ENCODE assay signal across 1 cellular context in the genomic region with DNA sequence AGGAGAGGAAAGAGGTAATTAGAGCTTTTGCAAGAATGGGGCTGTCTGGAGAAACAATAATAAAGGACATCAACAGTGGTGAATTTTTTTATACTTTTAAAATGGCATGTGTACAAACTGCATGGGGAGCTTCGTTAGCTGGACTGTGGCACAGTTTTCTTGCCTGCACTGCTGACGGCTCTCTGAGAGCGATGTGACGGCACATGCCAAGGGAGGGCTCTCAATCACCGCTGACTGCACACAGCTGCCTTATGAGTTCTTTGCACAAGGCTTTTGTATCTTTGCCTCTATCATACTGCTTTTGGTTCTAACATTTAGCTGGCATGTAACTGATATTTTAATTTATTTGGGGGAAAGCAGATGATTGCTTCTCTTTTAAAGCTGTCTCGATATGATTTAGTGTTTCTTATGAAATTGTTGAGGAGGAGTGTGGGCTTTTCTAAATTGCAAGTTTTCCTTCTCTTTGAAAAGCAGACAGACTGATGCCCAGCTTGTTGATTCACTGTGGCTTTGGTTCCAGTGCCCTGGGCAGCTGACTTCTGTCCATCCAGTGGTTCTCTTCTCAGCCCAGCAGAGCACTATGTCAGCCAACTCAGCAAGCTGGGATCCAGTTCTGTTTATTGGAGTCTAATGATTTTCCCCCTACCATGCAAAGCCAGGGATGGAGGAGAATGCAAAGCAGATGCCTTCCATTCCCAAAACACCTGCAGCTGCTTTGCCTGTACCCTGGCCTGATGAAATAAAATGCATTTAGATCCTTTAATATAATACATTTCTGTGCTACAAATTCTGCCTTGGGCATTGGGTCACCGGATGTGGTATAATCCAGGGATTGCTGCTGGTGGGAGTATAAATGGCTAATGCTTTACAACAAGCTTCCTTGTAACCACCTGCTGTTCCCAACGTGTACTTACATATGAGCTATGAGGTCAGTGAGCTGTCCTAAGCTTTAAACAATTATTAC.
TF ChIP-seq lines count a peak whose summit lies in the region.

No MANE protein-coding gene starts in this region.

TF ChIP-seq in GM23338, 12 proteins besides CTCF, POLR2A, EP300 and RAD21 (continued from another document):
- TF ChIP-seq EZH2 (IDR thresholded peaks at IDR 0.05; ENCODE audit: low read depth, unreplicated experiment) (no peak), JUNB (IDR thresholded peaks at IDR 0.05; ENCODE audit: unreplicated experiment) (no peak), EZH2phosphoT487 (IDR thresholded peaks at IDR 0.05; ENCODE audit: unreplicated experiment) (no peak), POLR2AphosphoS5 (IDR thresholded peaks at IDR 0.05; ENCODE audit: low read depth) (no peak), ZNF114 (CRISPR knock-in tag; IDR thresholded peaks at IDR 0.05) (no peak)
- TF ChIP-seq, protein P1, sequence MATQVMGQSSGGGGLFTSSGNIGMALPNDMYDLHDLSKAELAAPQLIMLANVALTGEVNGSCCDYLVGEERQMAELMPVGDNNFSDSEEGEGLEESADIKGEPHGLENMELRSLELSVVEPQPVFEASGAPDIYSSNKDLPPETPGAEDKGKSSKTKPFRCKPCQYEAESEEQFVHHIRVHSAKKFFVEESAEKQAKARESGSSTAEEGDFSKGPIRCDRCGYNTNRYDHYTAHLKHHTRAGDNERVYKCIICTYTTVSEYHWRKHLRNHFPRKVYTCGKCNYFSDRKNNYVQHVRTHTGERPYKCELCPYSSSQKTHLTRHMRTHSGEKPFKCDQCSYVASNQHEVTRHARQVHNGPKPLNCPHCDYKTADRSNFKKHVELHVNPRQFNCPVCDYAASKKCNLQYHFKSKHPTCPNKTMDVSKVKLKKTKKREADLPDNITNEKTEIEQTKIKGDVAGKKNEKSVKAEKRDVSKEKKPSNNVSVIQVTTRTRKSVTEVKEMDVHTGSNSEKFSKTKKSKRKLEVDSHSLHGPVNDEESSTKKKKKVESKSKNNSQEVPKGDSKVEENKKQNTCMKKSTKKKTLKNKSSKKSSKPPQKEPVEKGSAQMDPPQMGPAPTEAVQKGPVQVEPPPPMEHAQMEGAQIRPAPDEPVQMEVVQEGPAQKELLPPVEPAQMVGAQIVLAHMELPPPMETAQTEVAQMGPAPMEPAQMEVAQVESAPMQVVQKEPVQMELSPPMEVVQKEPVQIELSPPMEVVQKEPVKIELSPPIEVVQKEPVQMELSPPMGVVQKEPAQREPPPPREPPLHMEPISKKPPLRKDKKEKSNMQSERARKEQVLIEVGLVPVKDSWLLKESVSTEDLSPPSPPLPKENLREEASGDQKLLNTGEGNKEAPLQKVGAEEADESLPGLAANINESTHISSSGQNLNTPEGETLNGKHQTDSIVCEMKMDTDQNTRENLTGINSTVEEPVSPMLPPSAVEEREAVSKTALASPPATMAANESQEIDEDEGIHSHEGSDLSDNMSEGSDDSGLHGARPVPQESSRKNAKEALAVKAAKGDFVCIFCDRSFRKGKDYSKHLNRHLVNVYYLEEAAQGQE (IDR thresholded peaks at IDR 0.05; ENCODE audit: unreplicated experiment): no peak
